In genomic region chr6:35471836-35472345, GRCh38 we compare ENCODE assay signal across 12 cellular contexts. TPM values are rescaled to one million over a fixed set of nuclear protein-coding genes. Genes with fewer than 3 reads are reported as not detected.
DNase-seq lines count a peak whose midpoint lies in the region; ATAC-seq, FAIRE-seq and TF ChIP-seq lines count a peak whose summit lies in the region.
"Had no signal": no experiment of that assay in that cellular context is flagged by ENCODE, and none has a peak within 500 bp of the region (broad histone marks: within the 10 kb centered on the region; RNA-seq: fewer than 3 reads in every experiment).

No MANE protein-coding gene starts in this region.

- H3K4me3 ChIP-seq in A673 (ENCODE audit: low read depth, low read length, poor library complexity, severe bottlenecking) (peak overlapping the region; percentile 99), right lobe of liver (no peak overlapping the region)

- BruUV-seq in A673 (replicated peaks; lab: Mats Ljungman, UMichigan), result no TSS peak

- H3K4me1 ChIP-seq in A673 (ENCODE audit: insufficient read depth, low read length, poor library complexity, severe bottlenecking) (peaks cover 17% of the 10 kb centered on the region), right lobe of liver (peaks cover 0 to 30% (median 4%) of the 10 kb centered on the region in 4 donors)

- H3K27me3 Mint-ChIP-seq in activated CD4-positive, alpha-beta memory T cell treated with anti-CD3 and anti-CD28 coated beads, Interleukin-2, amount 10 ng/mL, durations not matched to agents 7 days and 5 days, result no peaks in the 10 kb centered on the region

- POLR2A ChIA-PET in A673 (lab: Charles Lee; ENCODE audit: low non-redundant PET), result interaction anchor here (0.7 to 0.8 kb wide), 3 partner anchors 11 to 807 kb away, joined by 5 to 6 read pairs (median 5); no protein-coding TSS in a partner anchor
- POLR2A ChIA-PET in activated CD4-positive, alpha-beta memory T cell treated with anti-CD3 and anti-CD28 coated beads, Interleukin-2, amount 10 ng/mL, durations not matched to agents 7 days and 5 days (lab: Charles Lee), result interaction anchor here (1.0 to 2.1 kb wide), 9 partner anchors 9 to 129 kb away, joined by 3 to 18 read pairs (median 5); no protein-coding TSS in a partner anchor

- no peaks in the 10 kb centered on the region for H3K9me3 Mint-ChIP-seq in activated CD4-positive, alpha-beta memory T cell treated with anti-CD3 and anti-CD28 coated beads, Interleukin-2, amount 10 ng/mL, durations not matched to agents 7 days and 5 days

- CTCF ChIA-PET in A673 (lab: Charles Lee), result no interaction called here
- CTCF ChIA-PET in activated CD4-positive, alpha-beta memory T cell treated with anti-CD3 and anti-CD28 coated beads, Interleukin-2, amount 10 ng/mL, durations not matched to agents 7 days and 5 days (lab: Charles Lee), result interaction anchor here (0.7 to 1.8 kb wide), 6 partner anchors 9 to 265 kb away, joined by 3 to 6 read pairs (median 3); partner anchors contain the start of genes ARMC12 and FANCE

- no peaks in the 10 kb centered on the region for H3K9me3 ChIP-seq in A673 (ENCODE audit: low read depth, low read length, poor library complexity, severe bottlenecking)
- no peaks in the 10 kb centered on the region for H3K9me3 ChIP-seq in right lobe of liver

- FAIRE-seq in GM12891 (lab: Jason Lieb, UNC), result no peak
- FAIRE-seq: islet of Langerhans, small intestine had no signal

- peaks cover 59% of the 10 kb centered on the region for H3K36me3 Mint-ChIP-seq in activated CD4-positive, alpha-beta memory T cell treated with anti-CD3 and anti-CD28 coated beads, Interleukin-2, amount 10 ng/mL, durations not matched to agents 7 days and 5 days (ENCODE audit: low read depth)

- intact Hi-C loops in A673 (cut with micrococcal nuclease; ENCODE audit: unreplicated experiment), result no loop called here
- intact Hi-C loops in right lobe of liver (cut with DNase I), result no loop called here

- H3K27me3 ChIP-seq in A673 (replicated peaks; ENCODE audit: insufficient read depth, low read depth, low read length, poor library complexity) (no peaks in the 10 kb centered on the region), right lobe of liver (no peaks in the 10 kb centered on the region)

- H3K27ac ChIP-seq in A673 (ENCODE audit: low read depth, low read length, poor library complexity, severe bottlenecking) (peak overlapping the region; percentile 68), right lobe of liver (peak overlapping the region in 2 of 3 donors; percentile 33 to 48), substantia nigra (ENCODE audit: low read depth, low read length, poor library complexity, severe bottlenecking) (no peak overlapping the region)

- WGBS in right lobe of liver (ENCODE audit: insufficient coverage, low coverage, low lambda C conversion rate, missing lambda C conversion rate), result 55% methylated on average over 4 of the region's 8 CpGs

- ATAC-seq in right lobe of liver, result no peak
- no peak for ATAC-seq in GM21619 (IDR thresholded peaks at IDR 0.05; ENCODE audit: unreplicated experiment)

- no peak overlapping the region for H3K4me3 Mint-ChIP-seq in activated CD4-positive, alpha-beta memory T cell treated with anti-CD3 and anti-CD28 coated beads, Interleukin-2, amount 10 ng/mL, durations not matched to agents 7 days and 5 days

- no peak for DNase-seq in A673 (ENCODE audit: low spot score)
- no peak for DNase-seq in GM12891 (ENCODE audit: insufficient read length, low spot score)
- no peak for DNase-seq in activated CD4-positive, alpha-beta memory T cell treated with anti-CD3 and anti-CD28 coated beads, Interleukin-2, amount 10 ng/mL, durations not matched to agents 7 days and 5 days
- no peak for DNase-seq in right lobe of liver
- DNase-seq in RKO (ENCODE audit: low spot score), result no peak
- no peak for DNase-seq in stimulated activated CD4-positive, alpha-beta T cell treated with anti-CD3 and anti-CD28 coated beads, Interleukin-2, amount 100 ng/mL, for 48 hours
- no peak for DNase-seq in substantia nigra (lab: John Stamatoyannopoulos, UW)
- DNase-seq: NCI-H1048, RPMI8226 had no signal

- H3K36me3 ChIP-seq in A673 (ENCODE audit: insufficient read depth, low read length, poor library complexity, severe bottlenecking) (peaks cover 58% of the 10 kb centered on the region), right lobe of liver (peaks cover 0 to 23% (median 7%) of the 10 kb centered on the region in 4 donors)

- H3K27ac Mint-ChIP-seq in activated CD4-positive, alpha-beta memory T cell treated with anti-CD3 and anti-CD28 coated beads, Interleukin-2, amount 10 ng/mL, durations not matched to agents 7 days and 5 days, result peak overlapping the region; percentile 68

- no peak for TF ChIP-seq CTCF in A673 (conservative IDR thresholded peaks at IDR 0.05; ENCODE audit: low read depth, low read length)
- TF ChIP-seq CTCF in right lobe of liver (IDR thresholded peaks at IDR 0.05), result no peak

- H3K4me1 Mint-ChIP-seq in activated CD4-positive, alpha-beta memory T cell treated with anti-CD3 and anti-CD28 coated beads, Interleukin-2, amount 10 ng/mL, durations not matched to agents 7 days and 5 days, result peaks cover 41% of the 10 kb centered on the region

- TF ChIP-seq POLR2A in GM12891 (IDR thresholded peaks at IDR 0.05; ENCODE audit: low read depth, low read length) (peak; percentile 28), right lobe of liver (IDR thresholded peaks at IDR 0.05) (no peak)

TF ChIP-seq in GM12891, 5 proteins besides CTCF, POLR2A, EP300 and RAD21:
- TF ChIP-seq POLR2AphosphoS5 (IDR thresholded peaks at IDR 0.05; ENCODE audit: low read depth, low read length) (no peak; the same call in 1 of the 2 replicates), SPI1 (IDR thresholded peaks at IDR 0.05; ENCODE audit: low read depth, low read length) (no peak), PAX5 (IDR thresholded peaks at IDR 0.05; ENCODE audit: insufficient read depth, low read length, severe bottlenecking) (no peak), TAF1 (IDR thresholded peaks at IDR 0.05; ENCODE audit: low read depth, low read length) (no peak), POU2F2 (IDR thresholded peaks at IDR 0.05; ENCODE audit: low read depth, low read length) (no peak; the same call in 1 of the 2 replicates)

RNA-seq across cellular contexts. Expression of gene RPL10A, which starts 3.7 kb away (rescaled TPM):
- total RNA-seq in A673 (2021) (1,064 and 1,085 TPM in 2 replicates), right lobe of liver (100 to 1,000 TPM; 366 to 446 (median 412) TPM)
- polyA plus RNA-seq in GM12891 (2012; ENCODE audit: low read depth, missing spikeins), result 3,836 TPM
- total RNA-seq in activated CD4-positive, alpha-beta memory T cell treated with anti-CD3 and anti-CD28 coated beads, Interleukin-2, amount 10 ng/mL, durations not matched to agents 7 days and 5 days, result 1,000 to 10,000 TPM; 1,239 to 1,245 TPM

RNA-seq across cellular contexts. Expression of gene FANCE, which starts 19.8 kb away (rescaled TPM):
- total RNA-seq in A673 (2021) (19.2 and 23.4 TPM in 2 replicates), right lobe of liver (1 to 10 TPM in 3 of 6 experiments, under 1 TPM in 3; 0.44 to 1.7 (median 0.95) TPM)
- polyA plus RNA-seq in GM12891 (2012; ENCODE audit: low read depth, missing spikeins), result 3.6 TPM
- total RNA-seq in activated CD4-positive, alpha-beta memory T cell treated with anti-CD3 and anti-CD28 coated beads, Interleukin-2, amount 10 ng/mL, durations not matched to agents 7 days and 5 days, result 10 to 100 TPM; 10.3 to 10.4 TPM

RNA-seq across cellular contexts. Expression of gene TEAD3, which starts 25.0 kb away (rescaled TPM):
- total RNA-seq in A673 (2021), result 10.3 and 17.0 TPM in 2 replicates
- 0.06 TPM for polyA plus RNA-seq in GM12891 (2012; ENCODE audit: low read depth, missing spikeins)
- under 1 TPM; 0.13 to 0.23 TPM for total RNA-seq in activated CD4-positive, alpha-beta memory T cell treated with anti-CD3 and anti-CD28 coated beads, Interleukin-2, amount 10 ng/mL, durations not matched to agents 7 days and 5 days
- 1 to 10 TPM; 5.2 to 8.5 (median 6.9) TPM for total RNA-seq in right lobe of liver

RNA-seq across cellular contexts. Expression of gene TULP1, which starts 40.8 kb away (rescaled TPM):
- 0.66 TPM in 1 of 2 replicates, not detected in the other for total RNA-seq in A673 (2021)
- not detected for polyA plus RNA-seq in GM12891 (2012; ENCODE audit: low read depth, missing spikeins)
- not detected for total RNA-seq in activated CD4-positive, alpha-beta memory T cell treated with anti-CD3 and anti-CD28 coated beads, Interleukin-2, amount 10 ng/mL, durations not matched to agents 7 days and 5 days
- total RNA-seq in right lobe of liver, result not detected
- polyA plus RNA-seq: small intestine had no signal
